24 cellular contexts compared by ENCODE assay signal in genomic region chr11:47595029-47595428, GRCh38. TPM values are rescaled to one million over a fixed set of nuclear protein-coding genes. Genes with fewer than 3 reads are reported as not detected.
DNase-seq lines count a peak whose midpoint lies in the region; ATAC-seq lines count a peak whose summit lies in the region.
"Had no signal": no experiment of that assay in that cellular context is flagged by ENCODE, and none has a peak within 500 bp of the region (broad histone marks: within the 10 kb centered on the region; RNA-seq: fewer than 3 reads in every experiment).

No MANE protein-coding gene starts in this region.

- H3K27ac Mint-ChIP-seq in activated CD8-positive, alpha-beta memory T cell treated with anti-CD3 and anti-CD28 coated beads, Interleukin-2, amount 10 ng/mL, durations not matched to agents 7 days and 5 days, result no peak overlapping the region
- no peak overlapping the region for H3K27ac Mint-ChIP-seq in stimulated activated effector memory CD8-positive, alpha-beta T cell treated with anti-CD3 and anti-CD28 coated beads, Interleukin-12 subunit alpha, Interleukin-12 subunit beta, amount 100 ng/mL, for 72 hours
- H3K27ac Mint-ChIP-seq: HFFc6; immature natural killer cell; naive thymus-derived CD4-positive, alpha-beta T cell; stimulated activated naive CD8-positive, alpha-beta T cell treated with anti-CD3 and anti-CD28 coated beads, Interleukin-15, Interleukin-2, amounts not matched to agents 100 ng/mL and 50 ng/mL, for 24 hours had no signal

- H3K4me1 Mint-ChIP-seq in activated CD8-positive, alpha-beta memory T cell treated with anti-CD3 and anti-CD28 coated beads, Interleukin-2, amount 10 ng/mL, durations not matched to agents 7 days and 5 days, result peaks cover 25% of the 10 kb centered on the region
- H3K4me1 Mint-ChIP-seq in stimulated activated effector memory CD8-positive, alpha-beta T cell treated with anti-CD3 and anti-CD28 coated beads, Interleukin-12 subunit alpha, Interleukin-12 subunit beta, amount 100 ng/mL, for 72 hours, result no peaks in the 10 kb centered on the region

- H3K27me3 Mint-ChIP-seq in activated CD8-positive, alpha-beta memory T cell treated with anti-CD3 and anti-CD28 coated beads, Interleukin-2, amount 10 ng/mL, durations not matched to agents 7 days and 5 days, result peaks cover 37% of the 10 kb centered on the region

- peak overlapping the region; percentile 78; the same call in 1 of the 2 replicates for H3K4me3 ChIP-seq in iPS-20b (ENCODE audit: low read length)
- H3K4me3 ChIP-seq: gastrocnemius medialis, uterus had no signal

- H3K36me3 Mint-ChIP-seq in activated CD8-positive, alpha-beta memory T cell treated with anti-CD3 and anti-CD28 coated beads, Interleukin-2, amount 10 ng/mL, durations not matched to agents 7 days and 5 days, result no peaks in the 10 kb centered on the region
- no peaks in the 10 kb centered on the region for H3K36me3 Mint-ChIP-seq in stimulated activated effector memory CD8-positive, alpha-beta T cell treated with anti-CD3 and anti-CD28 coated beads, Interleukin-12 subunit alpha, Interleukin-12 subunit beta, amount 100 ng/mL, for 72 hours

- H3K27ac ChIP-seq in angular gyrus (ENCODE audit: low read depth, low read length) (peak overlapping the region; percentile 87), iPS-20b (ENCODE audit: low read length) (no peak overlapping the region)
- H3K27ac ChIP-seq: C4-2B, coronary artery, epithelial cell of prostate, gastrocnemius medialis, uterus had no signal

- H3K9ac ChIP-seq in iPS-20b (ENCODE audit: low read depth, low read length), result no peak overlapping the region

- peaks cover 42% of the 10 kb centered on the region for H3K27me3 ChIP-seq in iPS-20b (ENCODE audit: insufficient read depth, low read length)
- H3K27me3 ChIP-seq: uterus had no signal

- H3K4me1 ChIP-seq in iPS-20b (ENCODE audit: insufficient read depth, low read length), result peaks cover 8% of the 10 kb centered on the region; the same call in 1 of the 2 replicates

- H3K9me3 ChIP-seq in iPS-20b (ENCODE audit: insufficient read depth, low read depth, low read length), result no peaks in the 10 kb centered on the region
- H3K9me3 ChIP-seq: gastrocnemius medialis, uterus had no signal

- H3K4me3 Mint-ChIP-seq in activated CD8-positive, alpha-beta memory T cell treated with anti-CD3 and anti-CD28 coated beads, Interleukin-2, amount 10 ng/mL, durations not matched to agents 7 days and 5 days, result no peak overlapping the region
- H3K4me3 Mint-ChIP-seq in stimulated activated effector memory CD8-positive, alpha-beta T cell treated with anti-CD3 and anti-CD28 coated beads, Interleukin-12 subunit alpha, Interleukin-12 subunit beta, amount 100 ng/mL, for 72 hours, result no peak overlapping the region
- H3K4me3 Mint-ChIP-seq: HFFc6; immature natural killer cell; stimulated activated naive CD8-positive, alpha-beta T cell treated with anti-CD3 and anti-CD28 coated beads, Interleukin-15, Interleukin-2, amounts not matched to agents 100 ng/mL and 50 ng/mL, for 24 hours had no signal

- no peak for DNase-seq in activated CD8-positive, alpha-beta memory T cell treated with anti-CD3 and anti-CD28 coated beads, Interleukin-2, amount 10 ng/mL, durations not matched to agents 7 days and 5 days
- DNase-seq in activated CD8-positive, alpha-beta memory T cell treated with anti-CD3 and anti-CD28 coated beads for 24 hours, result no peak
- no peak for DNase-seq in stimulated activated effector memory CD8-positive, alpha-beta T cell treated with anti-CD3 and anti-CD28 coated beads, Interleukin-12 subunit alpha, Interleukin-12 subunit beta, amount 100 ng/mL, for 72 hours (ENCODE audit: low spot score in 2 of 2)
- DNase-seq in activated CD4-positive, alpha-beta T cell treated with anti-CD3 and anti-CD28 coated beads for 48 hours, result no peak
- no peak for DNase-seq in stimulated activated CD4-positive, alpha-beta T cell treated with anti-CD3 and anti-CD28 coated beads, Interleukin-12 subunit alpha, Interleukin-12 subunit beta, amount 100 ng/mL, for 4 hours
- no peak for DNase-seq in NCI-H1092 (lab: John Stamatoyannopoulos, UW)
- DNase-seq: activated naive CD4-positive, alpha-beta T cell; gastrocnemius medialis; HFFc6; immature natural killer cell; mammary epithelial cell; naive thymus-derived CD4-positive, alpha-beta T cell; NCI-H1694; SIG-M5; stimulated activated CD4-positive, alpha-beta T cell treated with anti-CD3 and anti-CD28 coated beads, Interleukin-15, amount 100 ng/mL, for 24 hours; uterus had no signal

- no peaks in the 10 kb centered on the region for H3K9me3 Mint-ChIP-seq in activated CD8-positive, alpha-beta memory T cell treated with anti-CD3 and anti-CD28 coated beads, Interleukin-2, amount 10 ng/mL, durations not matched to agents 7 days and 5 days (ENCODE audit: low read depth)
- no peaks in the 10 kb centered on the region for H3K9me3 Mint-ChIP-seq in stimulated activated effector memory CD8-positive, alpha-beta T cell treated with anti-CD3 and anti-CD28 coated beads, Interleukin-12 subunit alpha, Interleukin-12 subunit beta, amount 100 ng/mL, for 72 hours
- H3K9me3 Mint-ChIP-seq: HFFc6; immature natural killer cell; naive thymus-derived CD4-positive, alpha-beta T cell; stimulated activated naive CD8-positive, alpha-beta T cell treated with anti-CD3 and anti-CD28 coated beads, Interleukin-15, Interleukin-2, amounts not matched to agents 100 ng/mL and 50 ng/mL, for 24 hours had no signal

- CTCF ChIA-PET in activated CD8-positive, alpha-beta memory T cell treated with anti-CD3 and anti-CD28 coated beads, Interleukin-2, amount 10 ng/mL, durations not matched to agents 7 days and 5 days (lab: Charles Lee), result no interaction called here

- H3K36me3 ChIP-seq in iPS-20b (ENCODE audit: insufficient read depth, low read depth, low read length), result no peaks in the 10 kb centered on the region
- H3K36me3 ChIP-seq: gastrocnemius medialis, uterus had no signal

- peak; percentile 32 for ATAC-seq in activated CD8-positive, alpha-beta memory T cell treated with anti-CD3 and anti-CD28 coated beads, Interleukin-2, amount 10 ng/mL, durations not matched to agents 7 days and 5 days
- peak; percentile 40 for ATAC-seq in stimulated activated effector memory CD8-positive, alpha-beta T cell treated with anti-CD3 and anti-CD28 coated beads, Interleukin-12 subunit alpha, Interleukin-12 subunit beta, amount 100 ng/mL, for 72 hours
- ATAC-seq: activated CD4-positive, CD25-positive, alpha-beta regulatory T cell treated with anti-CD3 and anti-CD28 coated beads, Interleukin-2, amount 50 U/mL, for 24 hours; naive thymus-derived CD4-positive, alpha-beta T cell had no signal

RNA-seq across cellular contexts. Expression of gene C1QTNF4, which starts 0.8 kb away (rescaled TPM):
- under 1 TPM in 1 of 2 experiments, not detected in 1; 0.23 TPM for total RNA-seq in activated CD8-positive, alpha-beta memory T cell treated with anti-CD3 and anti-CD28 coated beads, Interleukin-2, amount 10 ng/mL, durations not matched to agents 7 days and 5 days
- total RNA-seq: HFFc6, LHCN-M2 had no signal

RNA-seq across cellular contexts. Expression of gene FAM180B, which starts 8.6 kb away (rescaled TPM):
- under 1 TPM in 1 of 2 experiments, not detected in 1; 0.21 TPM for total RNA-seq in activated CD8-positive, alpha-beta memory T cell treated with anti-CD3 and anti-CD28 coated beads, Interleukin-2, amount 10 ng/mL, durations not matched to agents 7 days and 5 days
- total RNA-seq: gastrocnemius medialis, HFFc6, LHCN-M2, mammary epithelial cell had no signal

RNA-seq across cellular contexts. Expression of gene NDUFS3, which starts 16.2 kb away (rescaled TPM):
- total RNA-seq in activated CD8-positive, alpha-beta memory T cell treated with anti-CD3 and anti-CD28 coated beads, Interleukin-2, amount 10 ng/mL, durations not matched to agents 7 days and 5 days, result 100 to 1,000 TPM; 110 to 127 TPM

RNA-seq across cellular contexts. Expression of gene KBTBD4, which starts 16.3 kb away (rescaled TPM):
- total RNA-seq in activated CD8-positive, alpha-beta memory T cell treated with anti-CD3 and anti-CD28 coated beads, Interleukin-2, amount 10 ng/mL, durations not matched to agents 7 days and 5 days, result 10 to 100 TPM; 17.7 to 19.0 TPM

RNA-seq across cellular contexts. Expression of gene PTPMT1, which starts 29.6 kb away (rescaled TPM):
- 10 to 100 TPM; 48.4 to 50.2 TPM for total RNA-seq in activated CD8-positive, alpha-beta memory T cell treated with anti-CD3 and anti-CD28 coated beads, Interleukin-2, amount 10 ng/mL, durations not matched to agents 7 days and 5 days
